Comparison of ENCODE assay signal across 1 cellular context in genomic region chr7:131603932-131604331, GRCh38.
TF ChIP-seq lines count a peak whose summit lies in the region.

No MANE protein-coding gene starts in this region.

TF ChIP-seq in SK-N-SH, 30 proteins besides CTCF, POLR2A, EP300 and RAD21 (continued from another document):
- no peak for TF ChIP-seq ZBTB33 (IDR thresholded peaks at IDR 0.05; ENCODE audit: borderline replicate concordance, low read depth)
- TF ChIP-seq MEF2A (IDR thresholded peaks at IDR 0.05; ENCODE audit: borderline replicate concordance, low read depth): no peak
- no peak for TF ChIP-seq GATA2 (CRISPR knock-in tag; IDR thresholded peaks at IDR 0.05)
- no peak for TF ChIP-seq GABPA (IDR thresholded peaks at IDR 0.05; ENCODE audit: low read depth)
- no peak for TF ChIP-seq TCF12 (IDR thresholded peaks at IDR 0.05)
